ENCODE assay signal across 1 cellular context in the genomic region with DNA sequence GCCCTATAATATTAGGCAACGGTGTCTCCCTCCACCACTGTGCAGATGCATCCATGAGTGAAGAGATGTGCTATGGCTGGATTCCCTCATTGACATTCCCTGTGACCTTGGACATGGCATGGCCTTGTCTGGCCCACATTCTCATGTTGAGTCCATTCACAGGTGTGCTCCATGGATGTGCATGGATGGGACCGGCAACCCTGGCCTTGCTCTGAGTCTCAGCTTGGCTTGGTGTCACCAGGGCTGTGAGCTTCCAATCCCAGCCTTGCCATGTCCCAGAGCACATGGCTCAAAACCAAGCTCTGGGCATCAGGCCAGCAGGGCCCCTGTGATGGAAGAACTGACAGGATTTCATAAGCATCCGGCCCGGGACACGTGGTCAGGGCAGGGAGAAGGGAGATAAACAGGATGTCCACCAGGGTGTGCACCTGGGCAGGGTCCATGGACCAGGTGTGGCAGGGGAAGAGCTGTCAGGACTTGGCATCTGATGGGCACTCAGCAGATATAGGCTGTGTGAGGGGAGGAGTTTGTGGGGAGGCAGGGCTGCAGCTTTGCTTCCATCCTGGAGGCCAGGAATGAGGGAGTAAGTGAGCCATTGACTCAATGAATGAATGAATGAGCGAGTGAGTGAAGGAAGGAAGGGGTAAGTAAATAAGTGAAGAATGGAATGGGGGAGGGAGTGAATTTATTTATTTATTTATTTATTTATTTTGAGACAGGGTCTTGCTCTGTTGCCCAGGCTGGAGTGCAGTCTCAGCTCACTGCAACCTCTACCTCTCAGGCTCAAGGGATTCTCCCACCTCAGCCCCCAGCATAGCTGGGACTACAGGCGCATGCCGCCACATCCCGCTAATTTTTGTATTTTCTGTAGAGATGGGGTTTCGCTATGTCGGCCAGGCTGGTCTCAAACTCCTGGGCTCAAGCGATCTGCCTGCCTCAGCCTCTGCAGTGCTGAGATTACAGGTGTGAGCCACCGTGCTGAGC.
TF ChIP-seq lines count a peak whose summit lies in the region.

No MANE protein-coding gene starts in this region.

TF ChIP-seq in HepG2, 621 proteins besides CTCF, POLR2A, EP300 and RAD21 (continued from another document and continues in another):
- TF ChIP-seq STAT6 (CRISPR knock-in tag; IDR thresholded peaks at IDR 0.05; ENCODE audit: borderline replicate concordance) (peak; percentile 97), MEF2D (CRISPR knock-in tag; IDR thresholded peaks at IDR 0.05) (peak; percentile 99), PHF20 (CRISPR knock-in tag; IDR thresholded peaks at IDR 0.05) (no peak; the same call in 1 of the 2 replicates), RBM39 (IDR thresholded peaks at IDR 0.05; ENCODE audit: low read depth, low read length, poor library complexity, severe bottlenecking) (peak; percentile 92), ZNF24 (IDR thresholded peaks at IDR 0.05) (peak; percentile 89), MAF1 (CRISPR knock-in tag; IDR thresholded peaks at IDR 0.05; ENCODE audit: borderline replicate concordance) (no peak), CBX2 (IDR thresholded peaks at IDR 0.05; ENCODE audit: low read depth, low read length) (no peak), CBX2 (CRISPR knock-in tag; IDR thresholded peaks at IDR 0.05; ENCODE audit: low read depth) (no peak), ZNF230 (CRISPR knock-in tag; IDR thresholded peaks at IDR 0.05) (peak; percentile 99), PLRG1 (conservative IDR thresholded peaks at IDR 0.05) (no peak), THAP11 (CRISPR knock-in tag; IDR thresholded peaks at IDR 0.05) (peak; percentile 92), ZNF605 (CRISPR knock-in tag; IDR thresholded peaks at IDR 0.05) (peak; percentile 99), NFATC3 (CRISPR knock-in tag; IDR thresholded peaks at IDR 0.05) (0 out of 2 replicates have a peak, but pooled peaks have one; percentile 97), ZNF816 (CRISPR knock-in tag; IDR thresholded peaks at IDR 0.05; ENCODE audit: borderline replicate concordance) (peak; percentile 80; the same call in 1 of the 2 replicates), REL (CRISPR knock-in tag; conservative IDR thresholded peaks at IDR 0.05) (peak; percentile 94), SP4 (CRISPR knock-in tag; IDR thresholded peaks at IDR 0.05) (peak; percentile 53; the same call in 1 of the 2 replicates), CEBPZ (IDR thresholded peaks at IDR 0.05; ENCODE audit: low read length) (no peak), HIVEP1 (CRISPR knock-in tag; IDR thresholded peaks at IDR 0.05) (peak; percentile 97), DNMT3B (CRISPR knock-in tag; conservative IDR thresholded peaks at IDR 0.05) (peak; percentile 99), ZBTB1 (CRISPR knock-in tag; IDR thresholded peaks at IDR 0.05; ENCODE audit: borderline replicate concordance) (peak; percentile 66; the same call in 1 of the 2 replicates), ARNT2 (CRISPR knock-in tag; IDR thresholded peaks at IDR 0.05; ENCODE audit: low read depth) (peak; percentile 100), SRY (CRISPR knock-in tag; IDR thresholded peaks at IDR 0.05) (peak; percentile 98), ZNF564 (CRISPR knock-in tag; IDR thresholded peaks at IDR 0.05) (peak; percentile 100), DPF2 (CRISPR knock-in tag; IDR thresholded peaks at IDR 0.05; ENCODE audit: borderline replicate concordance, low read depth) (peak; percentile 88), FOXA1 (IDR thresholded peaks at IDR 0.05) (no peak), FOXA1 (CRISPR knock-in tag; IDR thresholded peaks at IDR 0.05) (peak; percentile 84), NR2C2 (CRISPR knock-in tag; IDR thresholded peaks at IDR 0.05; ENCODE audit: borderline replicate concordance) (peak; percentile 89), HNRNPK (IDR thresholded peaks at IDR 0.05; ENCODE audit: low read depth, low read length, poor library complexity, severe bottlenecking) (no peak), MYPOP (CRISPR knock-in tag; IDR thresholded peaks at IDR 0.05) (peak; percentile 96), ERF (CRISPR knock-in tag; IDR thresholded peaks at IDR 0.05) (peak; percentile 100)
- TF ChIP-seq, protein P1, sequence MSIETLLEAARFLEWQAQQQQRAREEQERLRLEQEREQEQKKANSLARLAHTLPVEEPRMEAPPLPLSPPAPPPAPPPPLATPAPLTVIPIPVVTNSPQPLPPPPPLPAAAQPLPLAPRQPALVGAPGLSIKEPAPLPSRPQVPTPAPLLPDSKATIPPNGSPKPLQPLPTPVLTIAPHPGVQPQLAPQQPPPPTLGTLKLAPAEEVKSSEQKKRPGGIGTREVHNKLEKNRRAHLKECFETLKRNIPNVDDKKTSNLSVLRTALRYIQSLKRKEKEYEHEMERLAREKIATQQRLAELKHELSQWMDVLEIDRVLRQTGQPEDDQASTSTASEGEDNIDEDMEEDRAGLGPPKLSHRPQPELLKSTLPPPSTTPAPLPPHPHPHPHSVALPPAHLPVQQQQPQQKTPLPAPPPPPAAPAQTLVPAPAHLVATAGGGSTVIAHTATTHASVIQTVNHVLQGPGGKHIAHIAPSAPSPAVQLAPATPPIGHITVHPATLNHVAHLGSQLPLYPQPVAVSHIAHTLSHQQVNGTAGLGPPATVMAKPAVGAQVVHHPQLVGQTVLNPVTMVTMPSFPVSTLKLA (IDR thresholded peaks at IDR 0.05): peak; percentile 100
- TF ChIP-seq, protein P2, sequence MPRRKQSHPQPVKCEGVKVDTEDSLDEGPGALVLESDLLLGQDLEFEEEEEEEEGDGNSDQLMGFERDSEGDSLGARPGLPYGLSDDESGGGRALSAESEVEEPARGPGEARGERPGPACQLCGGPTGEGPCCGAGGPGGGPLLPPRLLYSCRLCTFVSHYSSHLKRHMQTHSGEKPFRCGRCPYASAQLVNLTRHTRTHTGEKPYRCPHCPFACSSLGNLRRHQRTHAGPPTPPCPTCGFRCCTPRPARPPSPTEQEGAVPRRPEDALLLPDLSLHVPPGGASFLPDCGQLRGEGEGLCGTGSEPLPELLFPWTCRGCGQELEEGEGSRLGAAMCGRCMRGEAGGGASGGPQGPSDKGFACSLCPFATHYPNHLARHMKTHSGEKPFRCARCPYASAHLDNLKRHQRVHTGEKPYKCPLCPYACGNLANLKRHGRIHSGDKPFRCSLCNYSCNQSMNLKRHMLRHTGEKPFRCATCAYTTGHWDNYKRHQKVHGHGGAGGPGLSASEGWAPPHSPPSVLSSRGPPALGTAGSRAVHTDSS (CRISPR knock-in tag; conservative IDR thresholded peaks at IDR 0.05): no peak
- TF ChIP-seq, protein P3, sequence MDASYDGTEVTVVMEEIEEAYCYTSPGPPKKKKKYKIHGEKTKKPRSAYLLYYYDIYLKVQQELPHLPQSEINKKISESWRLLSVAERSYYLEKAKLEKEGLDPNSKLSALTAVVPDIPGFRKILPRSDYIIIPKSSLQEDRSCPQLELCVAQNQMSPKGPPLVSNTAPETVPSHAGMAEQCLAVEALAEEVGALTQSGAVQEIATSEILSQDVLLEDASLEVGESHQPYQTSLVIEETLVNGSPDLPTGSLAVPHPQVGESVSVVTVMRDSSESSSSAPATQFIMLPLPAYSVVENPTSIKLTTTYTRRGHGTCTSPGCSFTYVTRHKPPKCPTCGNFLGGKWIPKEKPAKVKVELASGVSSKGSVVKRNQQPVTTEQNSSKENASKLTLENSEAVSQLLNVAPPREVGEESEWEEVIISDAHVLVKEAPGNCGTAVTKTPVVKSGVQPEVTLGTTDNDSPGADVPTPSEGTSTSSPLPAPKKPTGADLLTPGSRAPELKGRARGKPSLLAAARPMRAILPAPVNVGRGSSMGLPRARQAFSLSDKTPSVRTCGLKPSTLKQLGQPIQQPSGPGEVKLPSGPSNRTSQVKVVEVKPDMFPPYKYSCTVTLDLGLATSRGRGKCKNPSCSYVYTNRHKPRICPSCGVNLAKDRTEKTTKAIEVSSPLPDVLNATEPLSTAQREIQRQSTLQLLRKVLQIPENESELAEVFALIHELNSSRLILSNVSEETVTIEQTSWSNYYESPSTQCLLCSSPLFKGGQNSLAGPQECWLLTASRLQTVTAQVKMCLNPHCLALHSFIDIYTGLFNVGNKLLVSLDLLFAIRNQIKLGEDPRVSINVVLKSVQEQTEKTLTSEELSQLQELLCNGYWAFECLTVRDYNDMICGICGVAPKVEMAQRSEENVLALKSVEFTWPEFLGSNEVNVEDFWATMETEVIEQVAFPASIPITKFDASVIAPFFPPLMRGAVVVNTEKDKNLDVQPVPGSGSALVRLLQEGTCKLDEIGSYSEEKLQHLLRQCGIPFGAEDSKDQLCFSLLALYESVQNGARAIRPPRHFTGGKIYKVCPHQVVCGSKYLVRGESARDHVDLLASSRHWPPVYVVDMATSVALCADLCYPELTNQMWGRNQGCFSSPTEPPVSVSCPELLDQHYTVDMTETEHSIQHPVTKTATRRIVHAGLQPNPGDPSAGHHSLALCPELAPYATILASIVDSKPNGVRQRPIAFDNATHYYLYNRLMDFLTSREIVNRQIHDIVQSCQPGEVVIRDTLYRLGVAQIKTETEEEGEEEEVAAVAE (CRISPR knock-in tag; IDR thresholded peaks at IDR 0.05; ENCODE audit: borderline replicate concordance): peak; percentile 97
- TF ChIP-seq, protein P4, sequence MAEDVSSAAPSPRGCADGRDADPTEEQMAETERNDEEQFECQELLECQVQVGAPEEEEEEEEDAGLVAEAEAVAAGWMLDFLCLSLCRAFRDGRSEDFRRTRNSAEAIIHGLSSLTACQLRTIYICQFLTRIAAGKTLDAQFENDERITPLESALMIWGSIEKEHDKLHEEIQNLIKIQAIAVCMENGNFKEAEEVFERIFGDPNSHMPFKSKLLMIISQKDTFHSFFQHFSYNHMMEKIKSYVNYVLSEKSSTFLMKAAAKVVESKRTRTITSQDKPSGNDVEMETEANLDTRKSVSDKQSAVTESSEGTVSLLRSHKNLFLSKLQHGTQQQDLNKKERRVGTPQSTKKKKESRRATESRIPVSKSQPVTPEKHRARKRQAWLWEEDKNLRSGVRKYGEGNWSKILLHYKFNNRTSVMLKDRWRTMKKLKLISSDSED (CRISPR knock-in tag; IDR thresholded peaks at IDR 0.05): no peak
- TF ChIP-seq, protein P5, sequence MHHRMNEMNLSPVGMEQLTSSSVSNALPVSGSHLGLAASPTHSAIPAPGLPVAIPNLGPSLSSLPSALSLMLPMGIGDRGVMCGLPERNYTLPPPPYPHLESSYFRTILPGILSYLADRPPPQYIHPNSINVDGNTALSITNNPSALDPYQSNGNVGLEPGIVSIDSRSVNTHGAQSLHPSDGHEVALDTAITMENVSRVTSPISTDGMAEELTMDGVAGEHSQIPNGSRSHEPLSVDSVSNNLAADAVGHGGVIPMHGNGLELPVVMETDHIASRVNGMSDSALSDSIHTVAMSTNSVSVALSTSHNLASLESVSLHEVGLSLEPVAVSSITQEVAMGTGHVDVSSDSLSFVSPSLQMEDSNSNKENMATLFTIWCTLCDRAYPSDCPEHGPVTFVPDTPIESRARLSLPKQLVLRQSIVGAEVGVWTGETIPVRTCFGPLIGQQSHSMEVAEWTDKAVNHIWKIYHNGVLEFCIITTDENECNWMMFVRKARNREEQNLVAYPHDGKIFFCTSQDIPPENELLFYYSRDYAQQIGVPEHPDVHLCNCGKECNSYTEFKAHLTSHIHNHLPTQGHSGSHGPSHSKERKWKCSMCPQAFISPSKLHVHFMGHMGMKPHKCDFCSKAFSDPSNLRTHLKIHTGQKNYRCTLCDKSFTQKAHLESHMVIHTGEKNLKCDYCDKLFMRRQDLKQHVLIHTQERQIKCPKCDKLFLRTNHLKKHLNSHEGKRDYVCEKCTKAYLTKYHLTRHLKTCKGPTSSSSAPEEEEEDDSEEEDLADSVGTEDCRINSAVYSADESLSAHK (CRISPR knock-in tag; IDR thresholded peaks at IDR 0.05; ENCODE audit: borderline replicate concordance): no peak; the same call in 1 of the 2 replicates
